Comparison of ENCODE assay signal across 2 cellular contexts in the genomic region with DNA sequence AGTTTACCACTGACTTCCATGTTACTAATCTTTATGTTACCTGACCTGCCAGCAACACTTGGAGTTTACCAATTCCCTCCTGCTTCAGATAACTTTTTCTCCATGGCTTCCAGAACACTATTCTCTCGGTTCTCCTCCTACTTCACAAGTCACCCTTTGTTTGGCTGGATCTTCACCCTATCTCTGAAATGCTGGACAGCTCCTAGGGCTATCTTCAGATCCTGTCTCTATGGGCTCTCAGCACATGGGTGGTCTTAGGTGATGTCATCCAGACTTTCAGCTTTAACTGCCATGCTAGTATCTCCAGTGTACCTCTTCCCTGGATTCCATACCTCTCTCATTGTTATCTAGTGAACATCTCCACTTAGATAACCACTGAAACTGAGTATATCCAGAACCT.
TF ChIP-seq lines count a peak whose summit lies in the region.

No MANE protein-coding gene starts in this region.

TF ChIP-seq in HepG2, 621 proteins besides CTCF, POLR2A, EP300 and RAD21:
- TF ChIP-seq, protein P1, sequence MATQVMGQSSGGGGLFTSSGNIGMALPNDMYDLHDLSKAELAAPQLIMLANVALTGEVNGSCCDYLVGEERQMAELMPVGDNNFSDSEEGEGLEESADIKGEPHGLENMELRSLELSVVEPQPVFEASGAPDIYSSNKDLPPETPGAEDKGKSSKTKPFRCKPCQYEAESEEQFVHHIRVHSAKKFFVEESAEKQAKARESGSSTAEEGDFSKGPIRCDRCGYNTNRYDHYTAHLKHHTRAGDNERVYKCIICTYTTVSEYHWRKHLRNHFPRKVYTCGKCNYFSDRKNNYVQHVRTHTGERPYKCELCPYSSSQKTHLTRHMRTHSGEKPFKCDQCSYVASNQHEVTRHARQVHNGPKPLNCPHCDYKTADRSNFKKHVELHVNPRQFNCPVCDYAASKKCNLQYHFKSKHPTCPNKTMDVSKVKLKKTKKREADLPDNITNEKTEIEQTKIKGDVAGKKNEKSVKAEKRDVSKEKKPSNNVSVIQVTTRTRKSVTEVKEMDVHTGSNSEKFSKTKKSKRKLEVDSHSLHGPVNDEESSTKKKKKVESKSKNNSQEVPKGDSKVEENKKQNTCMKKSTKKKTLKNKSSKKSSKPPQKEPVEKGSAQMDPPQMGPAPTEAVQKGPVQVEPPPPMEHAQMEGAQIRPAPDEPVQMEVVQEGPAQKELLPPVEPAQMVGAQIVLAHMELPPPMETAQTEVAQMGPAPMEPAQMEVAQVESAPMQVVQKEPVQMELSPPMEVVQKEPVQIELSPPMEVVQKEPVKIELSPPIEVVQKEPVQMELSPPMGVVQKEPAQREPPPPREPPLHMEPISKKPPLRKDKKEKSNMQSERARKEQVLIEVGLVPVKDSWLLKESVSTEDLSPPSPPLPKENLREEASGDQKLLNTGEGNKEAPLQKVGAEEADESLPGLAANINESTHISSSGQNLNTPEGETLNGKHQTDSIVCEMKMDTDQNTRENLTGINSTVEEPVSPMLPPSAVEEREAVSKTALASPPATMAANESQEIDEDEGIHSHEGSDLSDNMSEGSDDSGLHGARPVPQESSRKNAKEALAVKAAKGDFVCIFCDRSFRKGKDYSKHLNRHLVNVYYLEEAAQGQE (IDR thresholded peaks at IDR 0.05; ENCODE audit: borderline replicate concordance in 1 of 2, low read depth in 1 of 2, low read length in 2 of 2): peak in 1 of 2 experiments; percentile 80; a peak in 3 of 4 replicates
- 0 out of 2 replicates have a peak, but pooled peaks have one; percentile 7 for TF ChIP-seq ATF7 (IDR thresholded peaks at IDR 0.05)
- no peak for TF ChIP-seq ATF7 (CRISPR knock-in tag; IDR thresholded peaks at IDR 0.05)
- no peak for TF ChIP-seq CEBPB (IDR thresholded peaks at IDR 0.05; ENCODE audit: borderline replicate concordance, low read depth, low read length)

TF ChIP-seq in liver, 16 proteins besides CTCF, POLR2A, EP300 and RAD21:
- TF ChIP-seq, protein P1 (IDR thresholded peaks at IDR 0.05): peak; percentile 35
- TF ChIP-seq YY1 (IDR thresholded peaks at IDR 0.05): no peak
